ENCODE assay signal across 8 cellular contexts in the genomic region with DNA sequence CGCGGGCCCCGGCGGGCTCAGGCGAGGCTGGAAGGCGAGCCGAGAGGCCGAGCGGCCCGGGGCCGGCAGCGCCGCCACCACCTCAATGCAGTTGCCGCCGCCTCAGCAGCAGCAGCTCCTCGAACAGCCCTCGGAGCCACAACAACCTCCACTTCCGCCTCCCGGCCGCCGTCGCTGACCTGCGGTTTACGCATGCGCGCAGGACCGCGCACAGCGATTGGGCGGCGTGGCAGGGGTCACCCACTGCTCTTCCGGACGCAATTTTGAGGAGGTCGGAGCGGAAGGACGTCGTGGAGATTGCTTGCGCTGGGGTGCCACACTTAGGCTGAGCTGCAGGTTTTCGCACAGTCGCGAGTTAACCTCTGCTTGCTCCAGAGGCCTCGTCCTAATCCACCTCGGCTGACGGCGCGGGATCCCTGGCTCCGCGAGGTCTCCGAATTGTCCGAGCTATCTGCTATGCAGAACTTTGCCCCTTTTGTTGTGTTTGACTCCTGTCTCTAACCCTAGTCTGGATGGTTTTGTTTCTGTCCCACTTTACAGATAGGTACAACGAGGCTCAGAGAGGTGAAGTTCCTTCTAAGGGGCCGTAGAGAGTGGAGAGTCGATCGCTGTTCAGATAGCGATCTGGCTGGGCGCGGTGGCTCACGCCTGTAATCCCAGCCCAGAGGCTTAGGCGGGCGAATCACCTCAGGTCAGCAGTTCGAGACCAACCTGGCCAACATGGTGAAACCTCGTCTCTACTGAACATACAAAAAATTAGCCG. TPM values are rescaled to one million over a fixed set of nuclear protein-coding genes. Genes with fewer than 3 reads are reported as not detected.
DNase-seq lines count a peak whose midpoint lies in the region; ATAC-seq, FAIRE-seq and TF ChIP-seq lines count a peak whose summit lies in the region.

A gene (plus strand): TSS at position 243 of the 763 bp plus-strand sequence. CDS start 6,657 bp downstream, outside the sequence.
A gene with protein sequence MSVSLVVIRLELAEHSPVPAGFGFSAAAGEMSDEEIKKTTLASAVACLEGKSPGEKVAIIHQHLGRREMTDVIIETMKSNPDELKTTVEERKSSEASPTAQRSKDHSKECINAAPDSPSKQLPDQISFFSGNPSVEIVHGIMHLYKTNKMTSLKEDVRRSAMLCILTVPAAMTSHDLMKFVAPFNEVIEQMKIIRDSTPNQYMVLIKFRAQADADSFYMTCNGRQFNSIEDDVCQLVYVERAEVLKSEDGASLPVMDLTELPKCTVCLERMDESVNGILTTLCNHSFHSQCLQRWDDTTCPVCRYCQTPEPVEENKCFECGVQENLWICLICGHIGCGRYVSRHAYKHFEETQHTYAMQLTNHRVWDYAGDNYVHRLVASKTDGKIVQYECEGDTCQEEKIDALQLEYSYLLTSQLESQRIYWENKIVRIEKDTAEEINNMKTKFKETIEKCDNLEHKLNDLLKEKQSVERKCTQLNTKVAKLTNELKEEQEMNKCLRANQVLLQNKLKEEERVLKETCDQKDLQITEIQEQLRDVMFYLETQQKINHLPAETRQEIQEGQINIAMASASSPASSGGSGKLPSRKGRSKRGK (minus strand): TSS at position 146 of the 763 bp plus-strand sequence. CDS start 164 bp downstream, outside the sequence.

- ATAC-seq in HG02798 (IDR thresholded peaks at IDR 0.05; ENCODE audit: poor library complexity, unreplicated experiment): peak; percentile 95
- ATAC-seq in activated naive CD8-positive, alpha-beta T cell treated with anti-CD3 and anti-CD28 coated beads, Interleukin-2, amount 50 U/mL, for 24 hours: peak; percentile 97
- peak; percentile 98 for ATAC-seq in Right ventricle myocardium superior (ENCODE audit: poor library complexity)
- peak; percentile 96 to 99 (median 98) for ATAC-seq in pancreas

- H3K9me3 ChIP-seq in pancreas (no peaks in the 10 kb centered on the region), thyroid gland (no peaks in the 10 kb centered on the region)

- no peaks in the 10 kb centered on the region for H3K9me3 Mint-ChIP-seq in activated naive CD8-positive, alpha-beta T cell treated with anti-CD3 and anti-CD28 coated beads, Interleukin-2, amount 50 U/mL, for 24 hours

- H3K27ac ChIP-seq in pancreas: peak within 1 kb of the TSS; percentile 47 to 79 (median 63)
- peak within 1 kb of the TSS; percentile 50 to 79 (median 76) for H3K27ac ChIP-seq in thyroid gland

- peak within 1 kb of the TSS; percentile 89 to 98 (median 90) for H3K4me3 ChIP-seq in pancreas
- peak within 1 kb of the TSS; percentile 43 to 93 (median 92) for H3K4me3 ChIP-seq in thyroid gland (replicated peaks in 1 of 3)

- H3K27me3 Mint-ChIP-seq in activated naive CD8-positive, alpha-beta T cell treated with anti-CD3 and anti-CD28 coated beads, Interleukin-2, amount 50 U/mL, for 24 hours: peaks cover 2% of the 10 kb centered on the region

- peak within 1 kb of the TSS; percentile 96 for H3K4me3 Mint-ChIP-seq in activated naive CD8-positive, alpha-beta T cell treated with anti-CD3 and anti-CD28 coated beads, Interleukin-2, amount 50 U/mL, for 24 hours

- peaks cover 39% of the 10 kb centered on the region for H3K4me1 Mint-ChIP-seq in activated naive CD8-positive, alpha-beta T cell treated with anti-CD3 and anti-CD28 coated beads, Interleukin-2, amount 50 U/mL, for 24 hours

- WGBS in pancreas, 2 donors: 0% methylated on average over 63 of the region's 63 CpGs
- 0 to 2% methylated on average over 24 to 28 of the region's 63 CpGs for WGBS in thyroid gland, 2 donors

- H3K36me3 ChIP-seq in pancreas (peaks cover 0 to 13% (median 2%) of the 10 kb centered on the region in 3 donors), thyroid gland (peaks cover 9 to 18% of the 10 kb centered on the region in 2 donors)

- TF ChIP-seq CTCF in pancreas (IDR thresholded peaks at IDR 0.05): no peak
- TF ChIP-seq CTCF in thyroid gland (IDR thresholded peaks at IDR 0.05): peak in 1 of 6 experiments; percentile 18

- peak; percentile 99 for FAIRE-seq in GM12891 (lab: Jason Lieb, UNC)
- FAIRE-seq in pancreas (lab: Jason Lieb, UNC): no peak

- H3K27me3 ChIP-seq in pancreas: no peaks in the 10 kb centered on the region
- H3K27me3 ChIP-seq in thyroid gland: no peaks in the 10 kb centered on the region

- H3K36me3 Mint-ChIP-seq in activated naive CD8-positive, alpha-beta T cell treated with anti-CD3 and anti-CD28 coated beads, Interleukin-2, amount 50 U/mL, for 24 hours (ENCODE audit: low read depth): peaks cover 28% of the 10 kb centered on the region

- H3K4me1 ChIP-seq in pancreas (peaks cover 9 to 17% (median 11%) of the 10 kb centered on the region in 3 donors), thyroid gland (peaks cover 20 to 21% of the 10 kb centered on the region in 2 donors)

- H3K27ac Mint-ChIP-seq in activated naive CD8-positive, alpha-beta T cell treated with anti-CD3 and anti-CD28 coated beads, Interleukin-2, amount 50 U/mL, for 24 hours: peak within 1 kb of the TSS; percentile 98

- TF ChIP-seq POLR2A in GM12891 (IDR thresholded peaks at IDR 0.05; ENCODE audit: low read depth, low read length): peak; percentile 98
- TF ChIP-seq POLR2A in thyroid gland (IDR thresholded peaks at IDR 0.05): peak in 1 of 2 donors; percentile 87

- DNase-seq in GM12891 (ENCODE audit: insufficient read length, low spot score) (peak; percentile 94), NCI-H1436 (lab: John Stamatoyannopoulos, UW) (peak; percentile 90), SW480 (ENCODE audit: low spot score) (peak; percentile 89), Right ventricle myocardium superior (peak; percentile 97), pancreas (peak; percentile 90 to 99 (median 94)), thyroid gland (peak; percentile 92 to 94)
- peak; percentile 96 for DNase-seq in activated naive CD8-positive, alpha-beta T cell treated with anti-CD3 and anti-CD28 coated beads, Interleukin-2, amount 50 U/mL, for 24 hours

- intact Hi-C loops in Right ventricle myocardium superior (cut with DNase I): no loop called here
- intact Hi-C loops in pancreas (cut with DNase I): no loop called here
- intact Hi-C loops in thyroid gland (cut with DNase I): loop anchor here (10.0 kb wide), 1 partner anchor 129 kb away; no protein-coding TSS in a partner anchor

TF ChIP-seq in GM12891, 5 proteins besides CTCF, POLR2A, EP300 and RAD21:
- TF ChIP-seq TAF1 (IDR thresholded peaks at IDR 0.05; ENCODE audit: low read depth, low read length) (peak; percentile 92), PAX5 (IDR thresholded peaks at IDR 0.05; ENCODE audit: insufficient read depth, low read length, severe bottlenecking) (no peak), POU2F2 (IDR thresholded peaks at IDR 0.05; ENCODE audit: low read depth, low read length) (peak; percentile 90), SPI1 (IDR thresholded peaks at IDR 0.05; ENCODE audit: low read depth, low read length) (peak; percentile 55), POLR2AphosphoS5 (IDR thresholded peaks at IDR 0.05; ENCODE audit: low read depth, low read length) (peak; percentile 98)
TF ChIP-seq in GM12891: peak in this region for 4.

RNA-seq across cellular contexts. Expression of the first gene that starts in this region (rescaled TPM):
- 11.8 TPM for polyA plus RNA-seq in GM12891 (2012; ENCODE audit: low read depth, missing spikeins)
- total RNA-seq in Right ventricle myocardium superior (29.5 TPM), pancreas (10 to 100 TPM in 5 of 6 donors, 1 to 10 TPM in 1; 8.6 to 25.4 (median 14.9) TPM), thyroid gland (10 to 100 TPM; 43.0 to 65.5 (median 52.8) TPM)
- 10 to 100 TPM; 28.3 to 32.4 TPM for polyA plus RNA-seq in pancreas

RNA-seq across cellular contexts. Expression of the second gene that starts in this region (rescaled TPM):
- polyA plus RNA-seq in GM12891 (2012; ENCODE audit: low read depth, missing spikeins): 12.7 TPM
- 13.8 TPM for total RNA-seq in Right ventricle myocardium superior
- 1 to 10 TPM; 5.9 to 9.8 (median 7.7) TPM for total RNA-seq in pancreas
- polyA plus RNA-seq in pancreas: 1 to 10 TPM; 3.8 to 7.3 TPM
- 10 to 100 TPM; 18.4 to 23.5 (median 21.9) TPM for total RNA-seq in thyroid gland

Comparison
In these comparisons a context has a peak if more than half of its experiments do, and no peak if none do; other contexts are left out.
1. Peak in every context shown above with its lines: DNase-seq, ATAC-seq, H3K4me3 ChIP-seq and H3K27ac ChIP-seq.